ENCODE assay signal across 27 cellular contexts in genomic region chr2:62653582-62654422, GRCh38. TPM values are rescaled to one million over a fixed set of nuclear protein-coding genes. Genes with fewer than 3 reads are reported as not detected.
DNase-seq lines count a peak whose midpoint lies in the region; ATAC-seq, FAIRE-seq and TF ChIP-seq lines count a peak whose summit lies in the region.
"Had no signal": no experiment of that assay in that cellular context is flagged by ENCODE, and none has a peak within 500 bp of the region (broad histone marks: within the 10 kb centered on the region; RNA-seq: fewer than 3 reads in every experiment).

No MANE protein-coding gene starts in this region.

- peak; percentile 96 for ATAC-seq in HepG2
- no peak for ATAC-seq in GM19455 (IDR thresholded peaks at IDR 0.05; ENCODE audit: unreplicated experiment)
- ATAC-seq: activated naive CD4-positive, alpha-beta T cell treated with anti-CD3 and anti-CD28 coated beads, Interleukin-2, amount 50 U/mL, for 72 hours; stimulated activated naive CD8-positive, alpha-beta T cell treated with anti-CD3 and anti-CD28 coated beads, Interleukin-15, Interleukin-2, amounts not matched to agents 100 U/mL and 50 U/mL, for 24 hours had no signal

- H3K27me3 ChIP-seq in breast epithelium (no peaks in the 10 kb centered on the region), HepG2 (ENCODE audit: control insufficient read depth in 1 of 2, insufficient read depth in 2 of 2, low read length in 2 of 2) (no peaks in the 10 kb centered on the region)
- H3K27me3 ChIP-seq: esophagus muscularis mucosa, neutrophil, tibial nerve had no signal

- peaks cover 6% of the 10 kb centered on the region for H3K9me3 Mint-ChIP-seq in MCF 10A (ENCODE audit: unreplicated experiment)
- H3K9me3 Mint-ChIP-seq: activated naive CD4-positive, alpha-beta T cell treated with anti-CD3 and anti-CD28 coated beads, Interleukin-2, amount 50 U/mL, for 72 hours; activated T-helper 2 cell treated with anti-CD3 and anti-CD28 coated beads, Interferon-gamma antibody, Interleukin-2, Interleukin-4, amounts not matched to agents 10 μg/mL and 5 μg/mL and 100 μg/mL, durations not matched to agents 14 hours and 24 hours and 36 hours; memory B cell had no signal

- H3K27ac Mint-ChIP-seq in MCF 10A (ENCODE audit: low read depth, unreplicated experiment), result peak overlapping the region; percentile 79
- H3K27ac Mint-ChIP-seq: activated naive CD4-positive, alpha-beta T cell treated with anti-CD3 and anti-CD28 coated beads, Interleukin-2, amount 50 U/mL, for 72 hours; activated T-helper 2 cell treated with anti-CD3 and anti-CD28 coated beads, Interferon-gamma antibody, Interleukin-2, Interleukin-4, amounts not matched to agents 10 μg/mL and 5 μg/mL and 100 μg/mL, durations not matched to agents 14 hours and 24 hours and 36 hours; CD4-positive, CD25-positive, alpha-beta regulatory T cell; memory B cell had no signal

- H3K9ac ChIP-seq in HepG2 (ENCODE audit: insufficient read depth, low read depth, low read length), result peak overlapping the region; percentile 27

- peak; percentile 59 for DNase-seq in MCF 10A (ENCODE audit: unreplicated experiment)
- no peak for DNase-seq in breast epithelium (ENCODE audit: low spot score in 2 of 2)
- peak; percentile 93 for DNase-seq in epithelial cell of esophagus (ENCODE audit: low read depth)
- DNase-seq in HepG2 (ENCODE audit: low spot score), result peak; percentile 93
- no peak for DNase-seq in OCI-M1 (lab: John Stamatoyannopoulos, UW)
- DNase-seq in amniotic stem cell (lab: John Stamatoyannopoulos, UW), result no peak
- DNase-seq in central memory CD4-positive, alpha-beta T cell, result no peak
- DNase-seq: activated CD4-positive, alpha-beta T cell treated with anti-CD3 and anti-CD28 coated beads, Interleukin-2, amount 50 U/mL, for 48 hours; activated CD4-positive, CD25-positive, alpha-beta regulatory T cell; activated CD8-positive, alpha-beta memory T cell treated with anti-CD3 and anti-CD28 coated beads, Interleukin-2, amount 50 U/mL, for 48 hours; CD4-positive, CD25-positive, alpha-beta regulatory T cell; DMS153; effector CD8-positive, alpha-beta T cell; NCI-H1436; NCI-H2107; SIG-M5; stimulated activated CD4-positive, alpha-beta T cell treated with anti-CD3 and anti-CD28 coated beads, Interleukin-4, amount 100 ng/mL, for 4 hours; stimulated activated naive CD8-positive, alpha-beta T cell treated with anti-CD3 and anti-CD28 coated beads, Interleukin-15, Interleukin-2, amounts not matched to agents 100 U/mL and 50 U/mL, for 24 hours had no signal

- peak overlapping the region; percentile 59 for H3K4me2 ChIP-seq in HepG2 (ENCODE audit: low read depth, low read length)

- H3K4me3 ChIP-seq in breast epithelium, result no peak overlapping the region
- no peak overlapping the region for H3K4me3 ChIP-seq in epithelial cell of esophagus (ENCODE audit: low read length)
- H3K4me3 ChIP-seq in HepG2 (replicated peaks in 1 of 3; ENCODE audit: insufficient read depth in 1 of 3, low read depth in 2 of 3, low read length in 3 of 3), result peak overlapping the region in 2 of 3 experiments; percentile 5 to 31; a peak in 2 of 6 replicates
- H3K4me3 ChIP-seq: esophagus muscularis mucosa, tibial nerve had no signal

- no peak overlapping the region for H2AFZ ChIP-seq in HepG2 (ENCODE audit: low read length)

- H3K27me3 Mint-ChIP-seq in MCF 10A (ENCODE audit: insufficient read depth, unreplicated experiment), result no peaks in the 10 kb centered on the region
- H3K27me3 Mint-ChIP-seq: CD4-positive, CD25-positive, alpha-beta regulatory T cell had no signal

- TF ChIP-seq EP300 in HepG2 (IDR thresholded peaks at IDR 0.05; ENCODE audit: low read depth in 2 of 2, low read length in 2 of 2) (peak; percentile 62 to 99; a peak in 2 of 4 replicates), HepG2 (CRISPR knock-in tag; IDR thresholded peaks at IDR 0.05; ENCODE audit: borderline replicate concordance) (peak; percentile 90)

- 3% methylated on average over 5 of the region's 5 CpGs for WGBS in HepG2 (ENCODE audit: low lambda C conversion rate)

- TF ChIP-seq POLR2A in breast epithelium (IDR thresholded peaks at IDR 0.05) (no peak), HepG2 (IDR thresholded peaks at IDR 0.05; ENCODE audit: insufficient read depth in 1 of 2, low read depth in 2 of 2, low read length in 2 of 2) (no peak)

- BruUV-seq in MCF 10A (replicated peaks; lab: Mats Ljungman, UMichigan) (no TSS peak), HepG2 (replicated peaks; lab: Mats Ljungman, UMichigan) (no TSS peak)

- H3K4me1 Mint-ChIP-seq in MCF 10A (ENCODE audit: insufficient read depth, unreplicated experiment), result peaks cover 21% of the 10 kb centered on the region
- H3K4me1 Mint-ChIP-seq: CD4-positive, CD25-positive, alpha-beta regulatory T cell had no signal

- TF ChIP-seq CTCF in MCF 10A (IDR thresholded peaks at IDR 0.05; ENCODE audit: unreplicated experiment) (no peak), breast epithelium (IDR thresholded peaks at IDR 0.05) (no peak), epithelial cell of esophagus (IDR thresholded peaks at IDR 0.05; ENCODE audit: insufficient read depth, low read depth, low read length, missing control alignments) (no peak), HepG2 (CRISPR knock-in tag; IDR thresholded peaks at IDR 0.05) (no peak)

- peak; percentile 49 for FAIRE-seq in HepG2 (lab: Jason Lieb, UNC)
- FAIRE-seq: GM19239 had no signal

- no peaks in the 10 kb centered on the region for H3K36me3 Mint-ChIP-seq in MCF 10A (ENCODE audit: insufficient read depth, unreplicated experiment)
- H3K36me3 Mint-ChIP-seq: CD4-positive, CD25-positive, alpha-beta regulatory T cell; memory B cell had no signal

- intact Hi-C loops in MCF 10A (cut with micrococcal nuclease) (no loop called here), breast epithelium (cut with DNase I; ENCODE audit: low total_unique reads) (no loop called here), HepG2 (cut with micrococcal nuclease; ENCODE audit: unreplicated experiment) (no loop called here)

- no peaks in the 10 kb centered on the region for H3K79me2 ChIP-seq in HepG2 (ENCODE audit: insufficient read depth, low read length)

- no peak overlapping the region for H3K27ac ChIP-seq in breast epithelium
- H3K27ac ChIP-seq in HepG2 (ENCODE audit: extremely low read length, insufficient read depth, low read length), result peak overlapping the region; percentile 66
- H3K27ac ChIP-seq: 22Rv1, esophagus muscularis mucosa, neutrophil had no signal

- H3K9me3 ChIP-seq in breast epithelium (no peaks in the 10 kb centered on the region), HepG2 (ENCODE audit: low read length) (no peaks in the 10 kb centered on the region)
- H3K9me3 ChIP-seq: esophagus muscularis mucosa, neutrophil, tibial nerve had no signal

- TF ChIP-seq RAD21 in HepG2 (CRISPR knock-in tag; IDR thresholded peaks at IDR 0.05), result no peak

- CTCF ChIA-PET in MCF 10A (lab: Yijun Ruan, JAX) (interaction anchor here (0.6 to 1.7 kb wide), 2 partner anchors 10 to 183 kb away, joined by 3 to 8 read pairs; no protein-coding TSS in a partner anchor), HepG2 (lab: Yijun Ruan, JAX; ENCODE audit: low intra/inter-chr PET ratio, low total read pairs) (no interaction called here)

- H3K4me1 ChIP-seq in breast epithelium, result no peaks in the 10 kb centered on the region
- H3K4me1 ChIP-seq in HepG2 (ENCODE audit: insufficient read depth, low read length), result peaks cover 30% of the 10 kb centered on the region
- H3K4me1 ChIP-seq: esophagus muscularis mucosa, tibial nerve had no signal

- H3K36me3 ChIP-seq in breast epithelium (no peaks in the 10 kb centered on the region), HepG2 (replicated peaks in 1 of 2; ENCODE audit: control insufficient read depth in 1 of 2, insufficient read depth in 2 of 2, low read length in 2 of 2) (no peaks in the 10 kb centered on the region)
- H3K36me3 ChIP-seq: esophagus muscularis mucosa, neutrophil, tibial nerve had no signal

- in situ Hi-C loops in HepG2 (cut with HindIII; ENCODE audit: extremely low pct_ligation_motif_present, low pct_unique_long_range_greater_than_20kb), result no loop called here

- no peaks in the 10 kb centered on the region for H4K20me1 ChIP-seq in HepG2 (ENCODE audit: insufficient read depth, low read length)

- peak overlapping the region; percentile 22 for H3K4me3 Mint-ChIP-seq in MCF 10A (ENCODE audit: unreplicated experiment)
- H3K4me3 Mint-ChIP-seq: CD4-positive, CD25-positive, alpha-beta regulatory T cell; memory B cell had no signal

- POLR2A ChIA-PET in MCF 10A (lab: Yijun Ruan, JAX) (interaction anchor here (0.6 to 3.6 kb wide), 12 partner anchors 10 to 189 kb away, joined by 3 to 35 read pairs (median 9); partner anchors contain the start of genes EHBP1 and TMEM17), HepG2 (lab: Yijun Ruan, JAX) (interaction anchor here (0.8 to 2.9 kb wide), 8 partner anchors 9 to 196 kb away, joined by 3 to 28 read pairs (median 6); partner anchors contain the start of gene EHBP1)

TF ChIP-seq in HepG2, 621 proteins besides CTCF, POLR2A, EP300 and RAD21 (continues in another document):
- TF ChIP-seq RFXANK (CRISPR knock-in tag; IDR thresholded peaks at IDR 0.05), result 0 out of 2 replicates have a peak, but pooled peaks have one; percentile 8
- TF ChIP-seq THYN1 (CRISPR knock-in tag; IDR thresholded peaks at IDR 0.05; ENCODE audit: borderline replicate concordance, low read depth), result no peak

RNA-seq across cellular contexts. Expression of gene EHBP1, which starts 51.7 kb away (rescaled TPM):
- 62.1 and 81.2 TPM in 2 replicates for total RNA-seq in MCF 10A (2022)
- total RNA-seq in breast epithelium, result 100 to 1,000 TPM in 1 of 3 donors, 10 to 100 TPM in 2; 65.9 to 118 (median 87.2) TPM
- 93.5 and 122 TPM in 2 replicates for total RNA-seq in HepG2 (2016; rRNA removed; fragmentation: Illumina TruSeq; extraction: Trizol)
- 97.2 and 110 TPM in 2 replicates for total RNA-seq in HepG2 (2016; cell fraction: cytosol; rRNA removed; fragmentation: Illumina TruSeq; extraction: Trizol; ENCODE audit: low read depth)
- total RNA-seq in HepG2 (2016; cell fraction: insoluble cytoplasmic fraction; rRNA removed; fragmentation: Illumina TruSeq; extraction: Trizol), result 95.7 and 116 TPM in 2 replicates
- 85.7 and 89.7 TPM in 2 replicates for total RNA-seq in HepG2 (2016; cell fraction: membrane; rRNA removed; fragmentation: Illumina TruSeq; extraction: Trizol)
- total RNA-seq in HepG2 (2016; cell fraction: nucleus; rRNA removed; fragmentation: Illumina TruSeq; extraction: Trizol), result 203 and 204 TPM in 2 replicates
- 133 and 146 TPM in 2 replicates for polyA plus RNA-seq in HepG2 (2011; rRNA removed)
- polyA plus RNA-seq in HepG2 (2011; cell fraction: cytosol; rRNA removed), result 63.6 and 104 TPM in 2 replicates
- 143 and 176 TPM in 2 replicates for polyA plus RNA-seq in HepG2 (2011; cell fraction: nucleus; rRNA removed)
- polyA plus RNA-seq in HepG2 (2012), result 168 and 275 TPM in 2 replicates
- 15.0 and 16.3 TPM in 2 replicates for polyA plus RNA-seq in HepG2 (2016; cell fraction: cytosol; fragmentation: Illumina TruSeq; extraction: Trizol; ENCODE audit: low read depth)
- polyA plus RNA-seq in HepG2 (2016; cell fraction: insoluble cytoplasmic fraction; fragmentation: Illumina TruSeq; extraction: Trizol; ENCODE audit: low read depth), result 115 and 119 TPM in 2 replicates
- 32.6 and 37.1 TPM in 2 replicates for polyA plus RNA-seq in HepG2 (2016; cell fraction: membrane; fragmentation: Illumina TruSeq; extraction: Trizol; ENCODE audit: low read depth)
- 123 and 129 TPM in 2 replicates for polyA plus RNA-seq in HepG2 (2016; cell fraction: nucleus; fragmentation: Illumina TruSeq; extraction: Trizol; ENCODE audit: insufficient read depth, low read depth)
- polyA minus RNA-seq in HepG2 (2011; rRNA and poly(A)+ RNA removed; ENCODE audit: low replicate concordance), result 26.4 and 224 TPM in 2 replicates
- 152 and 197 TPM in 2 replicates for polyA minus RNA-seq in HepG2 (2011; cell fraction: cytosol; rRNA and poly(A)+ RNA removed)
- 1,403 and 1,733 TPM in 2 replicates for polyA minus RNA-seq in HepG2 (2011; cell fraction: nucleus; rRNA and poly(A)+ RNA removed)

Comparison
In these comparisons a context has a peak if more than half of its experiments do, and no peak if none do; other contexts are left out.
1. DNase-seq: peak in MCF 10A (single experiment), epithelial cell of esophagus (single experiment) and HepG2 (single experiment); none in breast epithelium (0 of 2), OCI-M1 (single experiment), amniotic stem cell (single experiment) and central memory CD4-positive, alpha-beta T cell (single experiment).
2. H3K4me3 ChIP-seq: peak in HepG2 (2 of 3); none in breast epithelium (0 of 3) and epithelial cell of esophagus (single experiment).